Comparison of ENCODE assay signal across 2 cellular contexts in the genomic region with DNA sequence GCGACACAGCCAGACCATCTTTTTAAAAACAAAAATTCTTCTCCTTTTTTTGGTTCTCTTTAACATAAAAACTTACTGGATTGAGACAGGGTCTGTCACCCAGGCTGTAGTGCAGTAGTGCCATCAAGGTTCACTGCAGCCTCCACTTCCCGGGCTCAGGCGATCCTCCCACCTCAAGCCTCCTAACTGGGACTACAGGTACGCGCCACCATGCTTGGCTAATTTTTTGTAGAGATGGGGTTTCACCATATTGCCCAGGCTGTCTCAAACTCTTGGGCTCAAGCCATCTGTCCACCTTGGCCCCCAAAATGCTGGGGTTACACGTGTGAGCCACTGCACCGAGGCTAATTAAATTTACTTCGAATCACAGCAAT.
TF ChIP-seq lines count a peak whose summit lies in the region.

No MANE protein-coding gene starts in this region.

TF ChIP-seq in HEK293, 187 proteins besides CTCF, POLR2A, EP300 and RAD21:
- TF ChIP-seq ZNF600 (tag by site-specific recombination; IDR thresholded peaks at IDR 0.05) (peak; percentile 30; the same call in 1 of the 2 replicates), ZNF175 (tag by site-specific recombination; IDR thresholded peaks at IDR 0.05) (no peak), GLIS1 (tag by site-specific recombination; IDR thresholded peaks at IDR 0.05) (no peak), ZNF221 (tag by site-specific recombination; IDR thresholded peaks at IDR 0.05; ENCODE audit: borderline replicate concordance) (no peak), ZNF211 (tag by site-specific recombination; IDR thresholded peaks at IDR 0.05; ENCODE audit: low read depth) (no peak), ZNF776 (tag by site-specific recombination; IDR thresholded peaks at IDR 0.05; ENCODE audit: borderline replicate concordance) (no peak), EGR2 (tag by site-specific recombination; IDR thresholded peaks at IDR 0.05; ENCODE audit: low read depth) (no peak)
- TF ChIP-seq, protein P1, sequence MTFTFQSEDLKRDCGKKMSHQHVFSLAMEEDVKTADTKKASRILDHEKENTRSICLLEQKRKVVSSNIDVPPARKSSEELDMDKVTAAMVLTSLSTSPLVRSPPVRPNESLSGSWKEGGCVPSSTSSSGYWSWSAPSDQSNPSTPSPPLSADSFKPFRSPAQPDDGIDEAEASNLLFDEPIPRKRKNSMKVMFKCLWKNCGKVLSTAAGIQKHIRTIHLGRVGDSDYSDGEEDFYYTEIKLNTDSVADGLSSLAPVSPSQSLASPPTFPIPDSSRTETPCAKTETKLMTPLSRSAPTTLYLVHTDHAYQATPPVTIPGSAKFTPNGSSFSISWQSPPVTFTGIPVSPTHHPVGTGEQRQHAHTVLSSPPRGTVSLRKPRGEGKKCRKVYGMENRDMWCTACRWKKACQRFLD (tag by site-specific recombination; IDR thresholded peaks at IDR 0.05): no peak

TF ChIP-seq in K562, 482 proteins besides CTCF, POLR2A, EP300 and RAD21:
- TF ChIP-seq POLR2AphosphoS2 (IDR thresholded peaks at IDR 0.05; ENCODE audit: low read length) (peak; percentile 27; the same call in 1 of the 2 replicates), RBM17 (IDR thresholded peaks at IDR 0.05; ENCODE audit: borderline replicate concordance, low read depth, low read length) (no peak), ZC3H4 (CRISPR knock-in tag; IDR thresholded peaks at IDR 0.05; ENCODE audit: borderline replicate concordance) (no peak), NR4A1 (CRISPR knock-in tag; IDR thresholded peaks at IDR 0.05) (no peak), NR4A1 (tag; IDR thresholded peaks at IDR 0.05) (no peak), ZNF778 (CRISPR knock-in tag; IDR thresholded peaks at IDR 0.05) (no peak), POLR2H (tag; IDR thresholded peaks at IDR 0.05; ENCODE audit: low read depth) (no peak), FOXJ2 (tag; IDR thresholded peaks at IDR 0.05) (no peak), POLR2G (IDR thresholded peaks at IDR 0.05; ENCODE audit: low read depth, low read length) (peak; percentile 50; the same call in 1 of the 2 replicates)
- TF ChIP-seq, protein P2, sequence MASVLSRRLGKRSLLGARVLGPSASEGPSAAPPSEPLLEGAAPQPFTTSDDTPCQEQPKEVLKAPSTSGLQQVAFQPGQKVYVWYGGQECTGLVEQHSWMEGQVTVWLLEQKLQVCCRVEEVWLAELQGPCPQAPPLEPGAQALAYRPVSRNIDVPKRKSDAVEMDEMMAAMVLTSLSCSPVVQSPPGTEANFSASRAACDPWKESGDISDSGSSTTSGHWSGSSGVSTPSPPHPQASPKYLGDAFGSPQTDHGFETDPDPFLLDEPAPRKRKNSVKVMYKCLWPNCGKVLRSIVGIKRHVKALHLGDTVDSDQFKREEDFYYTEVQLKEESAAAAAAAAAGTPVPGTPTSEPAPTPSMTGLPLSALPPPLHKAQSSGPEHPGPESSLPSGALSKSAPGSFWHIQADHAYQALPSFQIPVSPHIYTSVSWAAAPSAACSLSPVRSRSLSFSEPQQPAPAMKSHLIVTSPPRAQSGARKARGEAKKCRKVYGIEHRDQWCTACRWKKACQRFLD (CRISPR knock-in tag; IDR thresholded peaks at IDR 0.05): no peak
- TF ChIP-seq, protein P3, sequence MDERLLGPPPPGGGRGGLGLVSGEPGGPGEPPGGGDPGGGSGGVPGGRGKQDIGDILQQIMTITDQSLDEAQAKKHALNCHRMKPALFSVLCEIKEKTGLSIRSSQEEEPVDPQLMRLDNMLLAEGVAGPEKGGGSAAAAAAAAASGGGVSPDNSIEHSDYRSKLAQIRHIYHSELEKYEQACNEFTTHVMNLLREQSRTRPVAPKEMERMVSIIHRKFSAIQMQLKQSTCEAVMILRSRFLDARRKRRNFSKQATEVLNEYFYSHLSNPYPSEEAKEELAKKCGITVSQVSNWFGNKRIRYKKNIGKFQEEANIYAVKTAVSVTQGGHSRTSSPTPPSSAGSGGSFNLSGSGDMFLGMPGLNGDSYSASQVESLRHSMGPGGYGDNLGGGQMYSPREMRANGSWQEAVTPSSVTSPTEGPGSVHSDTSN (CRISPR knock-in tag; IDR thresholded peaks at IDR 0.05; ENCODE audit: low read depth): no peak
- TF ChIP-seq, protein P3 (tag; conservative IDR thresholded peaks at IDR 0.05; ENCODE audit: low read depth): 0 out of 2 replicates have a peak, but pooled peaks have one; percentile 1
